In genomic region chr3:160224811-160225180, GRCh38 we compare ENCODE assay signal across 7 cellular contexts. TPM values are rescaled to one million over a fixed set of nuclear protein-coding genes. Genes with fewer than 3 reads are reported as not detected.
DNase-seq lines count a peak whose midpoint lies in the region; ATAC-seq lines count a peak whose summit lies in the region.

No MANE protein-coding gene starts in this region.

- H3K4me3 ChIP-seq in H7 (ENCODE audit: insufficient read depth, low read depth, low read length): peak overlapping the region; percentile 52
- peak overlapping the region; percentile 45 for H3K4me3 ChIP-seq in iPS-11a (ENCODE audit: low read depth, low read length)

- no peaks in the 10 kb centered on the region for H3K36me3 Mint-ChIP-seq in activated CD4-positive, alpha-beta memory T cell treated with anti-CD3 and anti-CD28 coated beads for 36 hours
- no peaks in the 10 kb centered on the region for H3K36me3 Mint-ChIP-seq in stimulated activated effector memory CD8-positive, alpha-beta T cell treated with anti-CD3 and anti-CD28 coated beads, Interleukin-12 subunit alpha, Interleukin-12 subunit beta, amount 100 ng/mL, for 72 hours

- peaks cover 14% of the 10 kb centered on the region for H3K4me1 Mint-ChIP-seq in activated CD4-positive, alpha-beta memory T cell treated with anti-CD3 and anti-CD28 coated beads for 36 hours (ENCODE audit: low read depth)
- peaks cover 13% of the 10 kb centered on the region for H3K4me1 Mint-ChIP-seq in stimulated activated effector memory CD8-positive, alpha-beta T cell treated with anti-CD3 and anti-CD28 coated beads, Interleukin-12 subunit alpha, Interleukin-12 subunit beta, amount 100 ng/mL, for 72 hours

- no peaks in the 10 kb centered on the region for H3K36me3 ChIP-seq in H7 (replicated peaks; ENCODE audit: control insufficient read depth, insufficient read depth, low read length)

- POLR2A ChIA-PET in activated CD4-positive, alpha-beta memory T cell treated with anti-CD3 and anti-CD28 coated beads for 36 hours (lab: Charles Lee): no interaction called here

- DNase-seq in H7: peak; percentile 36
- no peak for DNase-seq in activated CD4-positive, alpha-beta memory T cell treated with anti-CD3 and anti-CD28 coated beads for 36 hours
- no peak for DNase-seq in stimulated activated effector memory CD8-positive, alpha-beta T cell treated with anti-CD3 and anti-CD28 coated beads, Interleukin-12 subunit alpha, Interleukin-12 subunit beta, amount 100 ng/mL, for 72 hours (ENCODE audit: low spot score in 2 of 2)
- no peak for DNase-seq in NCI-H2029 (lab: John Stamatoyannopoulos, UW)
- DNase-seq in NCI-H1092 treated with DMSO at 0.1 percent for 48 hours (lab: John Stamatoyannopoulos, UW): no peak

- H3K4me3 Mint-ChIP-seq in activated CD4-positive, alpha-beta memory T cell treated with anti-CD3 and anti-CD28 coated beads for 36 hours: peak overlapping the region; percentile 53
- peak overlapping the region; percentile 65 for H3K4me3 Mint-ChIP-seq in stimulated activated effector memory CD8-positive, alpha-beta T cell treated with anti-CD3 and anti-CD28 coated beads, Interleukin-12 subunit alpha, Interleukin-12 subunit beta, amount 100 ng/mL, for 72 hours

- ATAC-seq in stimulated activated effector memory CD8-positive, alpha-beta T cell treated with anti-CD3 and anti-CD28 coated beads, Interleukin-12 subunit alpha, Interleukin-12 subunit beta, amount 100 ng/mL, for 72 hours: no peak
- ATAC-seq in HG03442 (IDR thresholded peaks at IDR 0.05; ENCODE audit: unreplicated experiment): no peak

- intact Hi-C loops in activated CD4-positive, alpha-beta memory T cell treated with anti-CD3 and anti-CD28 coated beads for 36 hours (cut with micrococcal nuclease): loop anchor here (2.0 kb wide), 2 partner anchors 174 to 192 kb away; partner anchors contain the start of genes IFT80 and SMC4

- CTCF ChIA-PET in activated CD4-positive, alpha-beta memory T cell treated with anti-CD3 and anti-CD28 coated beads for 36 hours (lab: Charles Lee): interaction anchor here (0.9 to 1.5 kb wide), 2 partner anchors 187 to 340 kb away, joined by 3 read pairs; no protein-coding TSS in a partner anchor

- peaks cover 50% of the 10 kb centered on the region for H3K27me3 Mint-ChIP-seq in activated CD4-positive, alpha-beta memory T cell treated with anti-CD3 and anti-CD28 coated beads for 36 hours

- no peak overlapping the region for H3K27ac Mint-ChIP-seq in activated CD4-positive, alpha-beta memory T cell treated with anti-CD3 and anti-CD28 coated beads for 36 hours
- H3K27ac Mint-ChIP-seq in stimulated activated effector memory CD8-positive, alpha-beta T cell treated with anti-CD3 and anti-CD28 coated beads, Interleukin-12 subunit alpha, Interleukin-12 subunit beta, amount 100 ng/mL, for 72 hours: no peak overlapping the region

- H3K9me3 Mint-ChIP-seq in activated CD4-positive, alpha-beta memory T cell treated with anti-CD3 and anti-CD28 coated beads for 36 hours: no peaks in the 10 kb centered on the region
- no peaks in the 10 kb centered on the region for H3K9me3 Mint-ChIP-seq in stimulated activated effector memory CD8-positive, alpha-beta T cell treated with anti-CD3 and anti-CD28 coated beads, Interleukin-12 subunit alpha, Interleukin-12 subunit beta, amount 100 ng/mL, for 72 hours

- H3K27me3 ChIP-seq in H7 (ENCODE audit: control insufficient read depth, insufficient read depth, low read length): peaks cover 57% of the 10 kb centered on the region

RNA-seq across cellular contexts. Expression of gene C3orf80, which starts 0.4 kb away (rescaled TPM):
- total RNA-seq in H7 (2014; rRNA removed; shearing (Covaris generic)): 0.10 TPM in 1 of 2 replicates, not detected in the other
- not detected for total RNA-seq in activated CD4-positive, alpha-beta memory T cell treated with anti-CD3 and anti-CD28 coated beads for 36 hours
